14 cellular contexts compared by ENCODE assay signal in genomic region chr2:64133828-64134227, GRCh38. TPM values are rescaled to one million over a fixed set of nuclear protein-coding genes. Genes with fewer than 3 reads are reported as not detected.
DNase-seq lines count a peak whose midpoint lies in the region; ATAC-seq, FAIRE-seq and TF ChIP-seq lines count a peak whose summit lies in the region.
"Had no signal": no experiment of that assay in that cellular context is flagged by ENCODE, and none has a peak within 500 bp of the region (broad histone marks: within the 10 kb centered on the region; RNA-seq: fewer than 3 reads in every experiment).

No MANE protein-coding gene starts in this region.

- peaks cover 3% of the 10 kb centered on the region for H3K9me3 Mint-ChIP-seq in activated naive CD8-positive, alpha-beta T cell treated with anti-CD3 and anti-CD28 coated beads for 36 hours

- H3K4me3 ChIP-seq in AG04450 (ENCODE audit: low read depth, low read length) (no peak overlapping the region), keratinocyte (ENCODE audit: control insufficient read depth in 2 of 3, extremely low read depth in 1 of 3, insufficient read depth in 2 of 3, low read depth in 1 of 3, low read length in 3 of 3) (no peak overlapping the region)
- H3K4me3 ChIP-seq: transverse colon had no signal

- no peaks in the 10 kb centered on the region for H4K20me1 ChIP-seq in keratinocyte (ENCODE audit: control insufficient read depth, extremely low read depth, insufficient read depth, low read length)

- CTCF ChIA-PET in AG04450 (lab: Charles Lee): interaction anchor here (1.4 to 2.1 kb wide), 2 partner anchors 84 to 197 kb away, joined by 5 to 7 read pairs; no protein-coding TSS in a partner anchor

- no peaks in the 10 kb centered on the region for H3K27me3 ChIP-seq in AG04450 (ENCODE audit: control insufficient read depth, insufficient read depth, low read length)
- no peaks in the 10 kb centered on the region for H3K27me3 ChIP-seq in keratinocyte (ENCODE audit: control insufficient read depth, extremely low read depth, insufficient read depth, low read length)
- H3K27me3 ChIP-seq: transverse colon had no signal

- no peaks in the 10 kb centered on the region for H3K36me3 ChIP-seq in keratinocyte (ENCODE audit: control insufficient read depth in 2 of 2, extremely low read depth in 1 of 2, insufficient read depth in 2 of 2, low read length in 2 of 2)
- H3K36me3 ChIP-seq: transverse colon, WERI-Rb-1 had no signal

- ATAC-seq in HG02642 (IDR thresholded peaks at IDR 0.05; ENCODE audit: poor library complexity, unreplicated experiment) (no peak), GM21381 (IDR thresholded peaks at IDR 0.05; ENCODE audit: unreplicated experiment) (no peak), GM18861 (IDR thresholded peaks at IDR 0.05; ENCODE audit: unreplicated experiment) (no peak)

- TF ChIP-seq CTCF in AG04450 (IDR thresholded peaks at IDR 0.05; ENCODE audit: low read depth, low read length): no peak
- no peak for TF ChIP-seq CTCF in keratinocyte (optimal IDR thresholded peaks at IDR 0.05 in 1 of 3, IDR thresholded peaks at IDR 0.05 in 1 of 3, conservative IDR thresholded peaks at IDR 0.05 in 1 of 3; ENCODE audit: extremely low read depth in 1 of 3, insufficient read depth in 2 of 3, low read length in 3 of 3)

- H3K9me3 ChIP-seq in AG04450 (ENCODE audit: control insufficient read depth, insufficient read depth, low read length) (no peaks in the 10 kb centered on the region), keratinocyte (ENCODE audit: control insufficient read depth, low read depth, low read length) (no peaks in the 10 kb centered on the region)
- H3K9me3 ChIP-seq: transverse colon had no signal

- POLR2A ChIA-PET in AG04450 (lab: Yijun Ruan, JAX): no interaction called here

- peaks cover 43% of the 10 kb centered on the region for H3K36me3 Mint-ChIP-seq in activated naive CD8-positive, alpha-beta T cell treated with anti-CD3 and anti-CD28 coated beads for 36 hours

- peak overlapping the region; percentile 80 for H3K27ac Mint-ChIP-seq in activated naive CD8-positive, alpha-beta T cell treated with anti-CD3 and anti-CD28 coated beads for 36 hours

- H3K9ac ChIP-seq in keratinocyte (ENCODE audit: control insufficient read depth, extremely low read depth, insufficient read depth, low read length): no peak overlapping the region

- peak overlapping the region; percentile 51 for H3K4me2 ChIP-seq in keratinocyte (ENCODE audit: control insufficient read depth, extremely low read depth, insufficient read depth, low read depth, low read length)

- no peaks in the 10 kb centered on the region for H3K27me3 Mint-ChIP-seq in activated naive CD8-positive, alpha-beta T cell treated with anti-CD3 and anti-CD28 coated beads for 36 hours

- dilution Hi-C loops in keratinocyte (cut with MboI; ENCODE audit: extremely low pct_ligation_motif_present, low sequenced_read_pairs): no loop called here

- no peak overlapping the region for H2AFZ ChIP-seq in keratinocyte (ENCODE audit: control insufficient read depth, low read length)

- DNase-seq in AG04450 (ENCODE audit: low read depth, low spot score) (peak; percentile 20), HS-5 (ENCODE audit: low read depth) (peak; percentile 86), keratinocyte (ENCODE audit: low read depth, low spot score) (no peak), H4 (ENCODE audit: low spot score) (no peak)
- no peak for DNase-seq in activated naive CD8-positive, alpha-beta T cell treated with anti-CD3 and anti-CD28 coated beads for 36 hours
- DNase-seq: effector CD4-positive, alpha-beta T cell; hippocampal formation; NCI-H446; Right ventricle myocardium superior; transverse colon; WERI-Rb-1 had no signal

- H3K4me1 Mint-ChIP-seq in activated naive CD8-positive, alpha-beta T cell treated with anti-CD3 and anti-CD28 coated beads for 36 hours: peaks cover 80% of the 10 kb centered on the region

- peak; percentile 78 for FAIRE-seq in keratinocyte (lab: Jason Lieb, UNC)

- H3K79me2 ChIP-seq in keratinocyte (ENCODE audit: control insufficient read depth, insufficient read depth, low read length): peaks cover 74% of the 10 kb centered on the region

- no peak overlapping the region for H3K27ac ChIP-seq in AG04450 (ENCODE audit: low read depth, low read length)
- H3K27ac ChIP-seq in keratinocyte (ENCODE audit: control insufficient read depth, insufficient read depth, low read length): peak overlapping the region; percentile 75
- H3K27ac ChIP-seq: WERI-Rb-1 had no signal

- no peaks in the 10 kb centered on the region for H3K9me1 ChIP-seq in keratinocyte (ENCODE audit: control insufficient read depth, extremely low read depth, insufficient read depth, low read length)

- no peak overlapping the region for H3K4me3 Mint-ChIP-seq in activated naive CD8-positive, alpha-beta T cell treated with anti-CD3 and anti-CD28 coated beads for 36 hours

- peaks cover 50% of the 10 kb centered on the region for H3K4me1 ChIP-seq in keratinocyte (ENCODE audit: control insufficient read depth, extremely low read depth, insufficient read depth, low read length)

RNA-seq across cellular contexts. Expression of gene PELI1, which starts 10.4 kb away (rescaled TPM):
- 3.3 and 4.9 TPM in 2 replicates for polyA plus RNA-seq in AG04450 (2011; rRNA removed)
- 4.2 and 5.0 TPM in 2 replicates for polyA minus RNA-seq in AG04450 (2011; rRNA and poly(A)+ RNA removed)
- total RNA-seq in activated naive CD8-positive, alpha-beta T cell treated with anti-CD3 and anti-CD28 coated beads for 36 hours: 10 to 100 TPM; 35.8 to 39.1 TPM
- polyA plus RNA-seq in keratinocyte: 14.1 to 21.2 TPM (median 17.0 TPM) in 3 replicates
- polyA plus RNA-seq in keratinocyte (2011; ENCODE audit: low read depth): 24.6 TPM
- polyA plus RNA-seq in keratinocyte (2011; cell fraction: cytosol; rRNA removed): 11.1 and 18.0 TPM in 2 replicates
- 18.2 and 22.7 TPM in 2 replicates for polyA plus RNA-seq in keratinocyte (2011; cell fraction: nucleus; rRNA removed)
- 10.1 and 30.1 TPM in 2 replicates for polyA plus RNA-seq in keratinocyte (2012; ENCODE audit: low replicate concordance)
- 3.6 to 21.1 TPM (median 13.4 TPM) in 3 replicates for polyA minus RNA-seq in keratinocyte
- 21.7 TPM for polyA minus RNA-seq in keratinocyte (2011; cell fraction: cytosol; rRNA and poly(A)+ RNA removed)
- polyA minus RNA-seq in keratinocyte (2011; cell fraction: nucleus; rRNA and poly(A)+ RNA removed): 16.0 and 24.6 TPM in 2 replicates
- total RNA-seq in H4 (2014; rRNA removed; shearing (Covaris generic)): 5.5 and 5.7 TPM in 2 replicates

Comparison
In these comparisons a context has a peak if more than half of its experiments do, and no peak if none do; other contexts are left out.
1. DNase-seq: peak in AG04450 (single experiment) and HS-5 (single experiment); none in activated naive CD8-positive, alpha-beta T cell treated with anti-CD3 and anti-CD28 coated beads for 36 hours (single experiment), keratinocyte (single experiment) and H4 (single experiment).